8 cellular contexts compared by ENCODE assay signal in genomic region chr5:74631088-74631960, GRCh38. TPM values are rescaled to one million over a fixed set of nuclear protein-coding genes. Genes with fewer than 3 reads are reported as not detected.
DNase-seq lines count a peak whose midpoint lies in the region; ATAC-seq, FAIRE-seq and TF ChIP-seq lines count a peak whose summit lies in the region.

No MANE protein-coding gene starts in this region.

- 36% methylated on average over 11 of the region's 11 CpGs for WGBS in mammary epithelial cell (ENCODE audit: low coverage, missing lambda C conversion rate)
- WGBS in mesodermal cell (ENCODE audit: insufficient coverage in 2 of 2), 2 experiments: 30 to 49% methylated on average over 5 of the region's 11 CpGs

- intact Hi-C loops in mammary epithelial cell (cut with micrococcal nuclease): no loop called here

- H4K20me1 ChIP-seq in mammary epithelial cell (ENCODE audit: insufficient read depth, low read length): peaks cover 7% of the 10 kb centered on the region

- peak overlapping the region; percentile 51 for H3K9ac ChIP-seq in mammary epithelial cell (ENCODE audit: insufficient read depth, low read length)

- peaks cover 89% of the 10 kb centered on the region for H3K79me2 ChIP-seq in mammary epithelial cell (ENCODE audit: insufficient read depth, low read length)

- FAIRE-seq in H54 (lab: Jason Lieb, UNC): no peak

- H3K4me3 ChIP-seq in mammary epithelial cell (replicated peaks in 1 of 3; ENCODE audit: insufficient read depth in 1 of 3, low read depth in 2 of 3, low read length in 3 of 3) (no peak overlapping the region), mesodermal cell (ENCODE audit: extremely low read depth, insufficient read depth, low read length, poor library complexity, severe bottlenecking) (peak overlapping the region; percentile 8), WERI-Rb-1 (ENCODE audit: low read depth, low read length) (no peak overlapping the region)

- H3K27ac ChIP-seq in mammary epithelial cell (ENCODE audit: insufficient read depth, low read depth, low read length) (peak overlapping the region; percentile 84), mesodermal cell (ENCODE audit: low read depth, low read length, severe bottlenecking) (peak overlapping the region; percentile 83), WERI-Rb-1 (no peak overlapping the region; the same call in 1 of the 2 replicates)

- H2AFZ ChIP-seq in mammary epithelial cell (ENCODE audit: low read depth, low read length): no peak overlapping the region

- no peak for TF ChIP-seq POLR2A in H54 (IDR thresholded peaks at IDR 0.05; ENCODE audit: low read depth, low read length)

- H3K4me1 ChIP-seq in mammary epithelial cell (ENCODE audit: insufficient read depth, low read length): peaks cover 91% of the 10 kb centered on the region
- peaks cover 43% of the 10 kb centered on the region for H3K4me1 ChIP-seq in mesodermal cell (ENCODE audit: control insufficient read depth, insufficient read depth, low read length, poor library complexity, severe bottlenecking)

- TF ChIP-seq CTCF in mammary epithelial cell (conservative IDR thresholded peaks at IDR 0.05 in 1 of 2, IDR thresholded peaks at IDR 0.05 in 1 of 2; ENCODE audit: extremely low read depth in 1 of 2, insufficient read depth in 1 of 2, low read depth in 1 of 2, low read length in 2 of 2): no peak
- no peak for TF ChIP-seq CTCF in WERI-Rb-1 (IDR thresholded peaks at IDR 0.05; ENCODE audit: low read depth, low read length)

- DNase-seq in activated gamma-delta T cell treated with Interleukin-2 at 50 U/mL for 16 hours (peak; percentile 7), activated gamma-delta T cell (lab: John Stamatoyannopoulos, UW) (no peak), NCI-H82 (lab: John Stamatoyannopoulos, UW) (peak; percentile 47), mammary epithelial cell (no peak), H54 (ENCODE audit: insufficient read length, low spot score) (no peak), WERI-Rb-1 (no peak)

- dilution Hi-C loops in mammary epithelial cell (cut with HindIII; ENCODE audit: low sequenced_read_pairs): no loop called here

- H3K27me3 ChIP-seq in mammary epithelial cell (ENCODE audit: insufficient read depth, low read length): no peaks in the 10 kb centered on the region
- no peaks in the 10 kb centered on the region for H3K27me3 ChIP-seq in WERI-Rb-1 (ENCODE audit: insufficient read depth, low read depth, severe bottlenecking)

- BruUV-seq in mammary epithelial cell (replicated peaks; lab: Mats Ljungman, UMichigan): no TSS peak

- H3K36me3 ChIP-seq in mammary epithelial cell (ENCODE audit: insufficient read depth, low read length) (peaks cover 41% of the 10 kb centered on the region), mesodermal cell (ENCODE audit: control insufficient read depth, insufficient read depth, low read length) (peaks cover 88% of the 10 kb centered on the region), WERI-Rb-1 (peaks cover 88% of the 10 kb centered on the region)

- in situ Hi-C loops in mammary epithelial cell (cut with MboI; ENCODE audit: low sequenced_read_pairs in 2 of 2): loop anchor here (10.0 to 25.0 kb wide), 4 partner anchors 317 to 1044 kb away; no protein-coding TSS in a partner anchor

- CTCF ChIA-PET in mammary epithelial cell (lab: Charles Lee; ENCODE audit: low non-redundant PET): no interaction called here

- ATAC-seq in HG02798 (IDR thresholded peaks at IDR 0.05; ENCODE audit: poor library complexity, unreplicated experiment): peak; percentile 90

- peak overlapping the region; percentile 29 for H3K4me2 ChIP-seq in mammary epithelial cell (ENCODE audit: insufficient read depth, low read depth, low read length)

- H3K9me3 ChIP-seq in mammary epithelial cell (replicated peaks; ENCODE audit: insufficient read depth, low read length) (no peaks in the 10 kb centered on the region), mesodermal cell (ENCODE audit: control insufficient read depth, low read length) (no peaks in the 10 kb centered on the region), WERI-Rb-1 (ENCODE audit: severe bottlenecking) (no peaks in the 10 kb centered on the region)

RNA-seq across cellular contexts. Expression of gene ENC1, which starts 9.2 kb away (rescaled TPM):
- total RNA-seq in mammary epithelial cell: 100 to 1,000 TPM in 1 of 2 donors, 10 to 100 TPM in 1; 42.4 to 392 TPM
- 41.6 TPM for polyA plus RNA-seq in mammary epithelial cell
- polyA minus RNA-seq in mammary epithelial cell: 117 TPM
- polyA plus RNA-seq in mesodermal cell (2013, experiment 1 of 2): 138 TPM
- 107 TPM for polyA plus RNA-seq in mesodermal cell (2013, experiment 2 of 2)

RNA-seq across cellular contexts. Expression of gene HEXB, which starts 53.7 kb away (rescaled TPM):
- total RNA-seq in mammary epithelial cell: 100 to 1,000 TPM; 101 to 122 TPM
- 81.6 TPM for polyA plus RNA-seq in mammary epithelial cell
- 109 TPM for polyA minus RNA-seq in mammary epithelial cell
- polyA plus RNA-seq in mesodermal cell (2013, experiment 1 of 2): 106 TPM
- 108 TPM for polyA plus RNA-seq in mesodermal cell (2013, experiment 2 of 2)

Comparison
In these comparisons a context has a peak if more than half of its experiments do, and no peak if none do; other contexts are left out.
1. DNase-seq: peak in activated gamma-delta T cell treated with Interleukin-2 at 50 U/mL for 16 hours (single experiment) and NCI-H82 (single experiment); none in activated gamma-delta T cell (single experiment), mammary epithelial cell (single experiment), H54 (single experiment) and WERI-Rb-1 (single experiment).